1 cellular context compared by ENCODE assay signal in the genomic region with DNA sequence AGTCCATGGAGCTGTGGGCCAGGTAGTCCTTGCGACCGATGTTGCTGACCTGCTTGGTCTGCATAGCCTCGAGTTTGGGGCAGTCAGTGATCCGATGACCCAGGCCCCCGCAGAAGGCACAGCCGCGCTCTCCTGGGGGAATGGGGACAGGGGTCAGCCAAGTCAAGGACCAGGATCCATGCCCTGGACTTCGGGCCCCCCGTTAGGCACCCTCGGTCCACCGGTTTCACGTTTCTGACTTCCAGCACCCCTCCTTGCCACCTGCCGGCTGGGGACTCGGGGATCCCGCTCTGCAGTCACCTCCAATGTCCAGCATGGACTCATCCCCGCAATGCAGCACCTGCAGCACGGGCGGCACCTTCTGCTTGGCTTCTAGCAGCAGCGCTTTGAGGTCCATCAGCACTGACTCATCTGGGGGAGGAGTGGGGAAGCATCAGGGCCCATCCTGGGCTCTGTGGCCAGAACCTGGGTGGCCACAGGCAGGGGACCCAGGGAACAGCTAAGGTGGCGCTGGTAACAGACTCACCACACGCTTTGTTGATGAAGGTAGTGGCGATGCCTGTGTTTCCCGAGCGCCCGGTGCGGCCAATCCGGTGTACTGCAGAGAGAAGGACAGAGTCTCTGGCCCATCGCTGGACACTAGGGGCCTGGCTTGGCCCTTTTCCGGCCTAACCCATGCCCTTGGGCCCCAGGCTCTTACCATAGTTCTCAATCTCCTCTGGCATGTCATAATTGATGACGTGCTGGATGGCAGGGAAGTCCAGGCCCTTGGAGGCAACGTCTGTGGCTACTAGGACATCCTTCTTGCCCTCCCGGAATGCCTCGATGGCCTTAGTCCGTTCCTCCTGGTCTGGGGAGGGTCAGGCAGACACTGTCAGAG.
TF ChIP-seq lines count a peak whose summit lies in the region.

No MANE protein-coding gene starts in this region.

TF ChIP-seq in HepG2, 621 proteins besides CTCF, POLR2A, EP300 and RAD21:
- TF ChIP-seq ZNF615 (CRISPR knock-in tag; IDR thresholded peaks at IDR 0.05; ENCODE audit: borderline replicate concordance), result no peak
- TF ChIP-seq, protein P1, sequence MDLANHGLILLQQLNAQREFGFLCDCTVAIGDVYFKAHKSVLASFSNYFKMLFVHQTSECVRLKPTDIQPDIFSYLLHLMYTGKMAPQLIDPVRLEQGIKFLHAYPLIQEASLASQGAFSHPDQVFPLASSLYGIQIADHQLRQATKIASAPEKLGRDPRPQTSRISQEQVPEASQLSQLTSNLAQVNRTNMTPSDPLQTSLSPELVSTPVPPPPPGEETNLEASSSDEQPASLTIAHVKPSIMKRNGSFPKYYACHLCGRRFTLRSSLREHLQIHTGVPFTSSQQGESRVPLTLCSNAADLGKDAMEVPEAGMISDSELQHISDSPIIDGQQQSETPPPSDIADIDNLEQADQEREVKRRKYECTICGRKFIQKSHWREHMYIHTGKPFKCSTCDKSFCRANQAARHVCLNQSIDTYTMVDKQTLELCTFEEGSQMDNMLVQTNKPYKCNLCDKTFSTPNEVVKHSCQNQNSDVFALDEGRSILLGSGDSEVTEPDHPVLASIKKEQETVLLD (CRISPR knock-in tag; IDR thresholded peaks at IDR 0.05; ENCODE audit: low read depth), result no peak
- TF ChIP-seq RBFOX2 (IDR thresholded peaks at IDR 0.05; ENCODE audit: low read depth, low read length), result 0 out of 2 replicates have a peak, but pooled peaks have one; percentile 41
- TF ChIP-seq ZBTB7A (CRISPR knock-in tag; IDR thresholded peaks at IDR 0.05), result no peak
- no peak for TF ChIP-seq FOXK1 (CRISPR knock-in tag; IDR thresholded peaks at IDR 0.05; ENCODE audit: borderline replicate concordance, low read depth)
